Comparison of ENCODE assay signal across 8 cellular contexts in the genomic region with DNA sequence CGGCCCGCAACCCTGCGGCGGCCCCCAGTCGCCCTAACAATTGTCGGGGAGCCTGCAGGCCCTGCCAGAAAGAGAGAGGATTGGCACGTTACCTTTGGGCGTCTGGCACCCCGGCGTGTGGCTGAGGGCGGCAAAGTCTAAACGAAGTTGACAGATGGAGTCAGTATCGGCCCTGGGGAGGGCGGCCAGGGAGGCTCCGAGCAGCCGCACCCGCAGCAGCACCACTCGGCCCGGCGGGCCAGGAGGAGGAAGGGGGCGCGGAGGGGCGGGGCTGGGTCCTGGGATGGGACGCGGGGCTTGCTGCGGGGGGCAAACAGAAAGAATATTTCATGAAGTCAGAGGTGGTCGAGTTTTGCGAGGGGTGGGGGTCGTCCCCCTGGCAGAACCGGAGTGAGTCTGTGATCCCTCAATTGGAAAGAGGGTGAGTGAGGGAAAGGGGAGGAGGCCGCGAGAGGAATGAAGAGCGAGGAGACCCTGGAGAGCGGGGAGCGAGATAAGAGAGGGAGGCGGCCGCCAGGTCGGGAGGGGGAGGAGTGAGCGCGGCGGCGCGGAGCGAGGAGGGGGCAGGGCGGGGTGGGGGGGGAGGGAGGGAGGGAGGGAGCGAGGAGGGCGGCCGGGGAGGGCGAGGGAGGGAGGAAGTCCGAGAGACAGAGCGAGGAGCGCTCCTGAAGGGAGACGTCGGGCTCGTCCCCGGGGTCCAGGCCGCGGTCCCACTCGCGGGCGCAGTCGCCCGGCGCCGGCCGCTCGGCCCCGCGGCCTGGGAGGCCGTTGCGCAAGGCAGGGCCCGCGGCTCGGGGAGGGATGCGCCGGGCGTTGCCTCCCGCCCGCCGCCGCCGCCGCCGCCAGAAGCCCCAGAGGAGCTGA. TPM values are rescaled to one million over a fixed set of nuclear protein-coding genes. Genes with fewer than 3 reads are reported as not detected.
A peak's percentile ranks its signal among the peaks of the same experiment; 100 is the strongest.
DNase-seq lines count a peak whose midpoint lies in the region; ATAC-seq and TF ChIP-seq lines count a peak whose summit lies in the region.

A gene (plus strand): TSS at position 650 of the 864 bp plus-strand sequence. CDS start 372 bp downstream, outside the sequence.

- H3K4me1 ChIP-seq in ectodermal cell (ENCODE audit: control insufficient read depth, insufficient read depth, low read length) = peaks cover 32% of the 10 kb centered on the region

- no peak within 1 kb of the TSS for H3K27ac ChIP-seq in ectodermal cell (ENCODE audit: insufficient read depth, low read depth, low read length, poor library complexity, severe bottlenecking)

- TF ChIP-seq CTCF in natural killer cell (IDR thresholded peaks at IDR 0.05) = no peak

- H3K27ac Mint-ChIP-seq in IgD-negative memory B cell (peak within 1 kb of the TSS in 1 of 3 donors; percentile 57), natural killer cell (no peak within 1 kb of the TSS)

- DNase-seq in AG20443 (ENCODE audit: low spot score) = peak; percentile 84
- DNase-seq in natural killer cell = no peak
- DNase-seq in DMS114 treated with DMSO at 0.1 percent for 48 hours (lab: John Stamatoyannopoulos, UW; ENCODE audit: unreplicated experiment) = no peak
- DNase-seq in AML-193 (lab: John Stamatoyannopoulos, UW) = no peak
- DNase-seq in NK-92 (lab: John Stamatoyannopoulos, UW; ENCODE audit: unreplicated experiment) = no peak

- no peaks in the 10 kb centered on the region for H3K36me3 ChIP-seq in ectodermal cell (ENCODE audit: control insufficient read depth, insufficient read depth, low read length)

- H3K27me3 ChIP-seq in ectodermal cell (ENCODE audit: control insufficient read depth, insufficient read depth, low read length, poor library complexity, severe bottlenecking) = peaks cover 100% of the 10 kb centered on the region

- H3K36me3 Mint-ChIP-seq in IgD-negative memory B cell (peaks cover 1% of the 10 kb centered on the region), natural killer cell (no peaks in the 10 kb centered on the region)

- H3K9me3 ChIP-seq in ectodermal cell (ENCODE audit: control insufficient read depth, low read length) = no peaks in the 10 kb centered on the region

- H3K4me3 ChIP-seq in ectodermal cell (ENCODE audit: insufficient read depth, low read depth, low read length) = peak within 1 kb of the TSS; percentile 18

- H3K4me1 Mint-ChIP-seq in IgD-negative memory B cell (peaks cover 10 to 22% (median 12%) of the 10 kb centered on the region in 3 donors), natural killer cell (peaks cover 15 to 20% of the 10 kb centered on the region in 2 donors)

- H3K27me3 Mint-ChIP-seq in IgD-negative memory B cell (peaks cover 60% of the 10 kb centered on the region), natural killer cell (ENCODE audit: low read depth in 2 of 2) (peaks cover 61 to 62% of the 10 kb centered on the region in 2 donors)

- H3K4me3 Mint-ChIP-seq in IgD-negative memory B cell (peak within 1 kb of the TSS; percentile 70 to 91 (median 82)), natural killer cell (peak within 1 kb of the TSS; percentile 74)

- 0 to 1% methylated on average over 72 to 73 of the region's 84 CpGs for WGBS in ectodermal cell, 2 experiments

- no peaks in the 10 kb centered on the region for H3K9me3 Mint-ChIP-seq in IgD-negative memory B cell
- H3K9me3 Mint-ChIP-seq in natural killer cell = no peaks in the 10 kb centered on the region

- no peak for ATAC-seq in natural killer cell
- ATAC-seq in GM19397 (IDR thresholded peaks at IDR 0.05; ENCODE audit: unreplicated experiment) = no peak

- intact Hi-C loops in natural killer cell (cut with micrococcal nuclease) = loop anchor here (5.0 kb wide), 1 partner anchor 592 kb away; no protein-coding TSS in a partner anchor

RNA-seq across cellular contexts. Expression of the gene that starts here (rescaled TPM):
- polyA plus RNA-seq in IgD-negative memory B cell = not detected
- polyA plus RNA-seq in ectodermal cell (2013, experiment 1 of 4) = not detected
- polyA plus RNA-seq in ectodermal cell (2013, experiment 2 of 4) = not detected
- polyA plus RNA-seq in ectodermal cell (2013, experiment 3 of 4) = not detected
- 0.12 TPM for polyA plus RNA-seq in ectodermal cell (2013, experiment 4 of 4)
- not detected for total RNA-seq in natural killer cell
